8 cellular contexts compared by ENCODE assay signal in genomic region chr19:3586124-3586626, GRCh38. TPM values are rescaled to one million over a fixed set of nuclear protein-coding genes. Genes with fewer than 3 reads are reported as not detected.
DNase-seq lines count a peak whose midpoint lies in the region; ATAC-seq and TF ChIP-seq lines count a peak whose summit lies in the region.

No MANE protein-coding gene starts in this region.

- WGBS in trophoblast cell (ENCODE audit: extremely low coverage, insufficient coverage, insufficient read length) = no CpG with 5 or more reads among the region's 16 CpGs

- no peak overlapping the region for H2BK5ac ChIP-seq in trophoblast cell (ENCODE audit: low read depth, low read length, poor library complexity)

- H3K4me1 Mint-ChIP-seq in dendritic cell treated with granulocyte-macrophage colony-stimulating factor and Interleukin-4, amounts not matched to agents 40 ng/mL and 50 ng/mL, for 4 days (ENCODE audit: low read depth) = peaks cover under 1% of the 10 kb centered on the region

- H2BK12ac ChIP-seq in trophoblast cell (ENCODE audit: low read length) = no peak overlapping the region

- peaks cover 53% of the 10 kb centered on the region for H3K27me3 Mint-ChIP-seq in dendritic cell treated with granulocyte-macrophage colony-stimulating factor and Interleukin-4, amounts not matched to agents 40 ng/mL and 50 ng/mL, for 4 days

- H3K27ac Mint-ChIP-seq in dendritic cell treated with granulocyte-macrophage colony-stimulating factor and Interleukin-4, amounts not matched to agents 40 ng/mL and 50 ng/mL, for 4 days = no peak overlapping the region

- H3K36me3 Mint-ChIP-seq in dendritic cell treated with granulocyte-macrophage colony-stimulating factor and Interleukin-4, amounts not matched to agents 40 ng/mL and 50 ng/mL, for 4 days (ENCODE audit: low read depth) = no peaks in the 10 kb centered on the region

- peaks cover 8% of the 10 kb centered on the region for H3K9me3 ChIP-seq in trophoblast cell (ENCODE audit: insufficient read depth, low read depth, low read length)

- H3K79me2 ChIP-seq in trophoblast cell (ENCODE audit: control insufficient read depth, insufficient read depth, low read length, poor library complexity) = no peaks in the 10 kb centered on the region

- no peaks in the 10 kb centered on the region for H3K36me3 ChIP-seq in trophoblast cell (ENCODE audit: control insufficient read depth in 1 of 2, insufficient read depth in 2 of 2, low read length in 2 of 2)

- no peak for ATAC-seq in HG03520 (IDR thresholded peaks at IDR 0.05; ENCODE audit: unreplicated experiment)
- no peak for ATAC-seq in HG02884 (IDR thresholded peaks at IDR 0.05; ENCODE audit: unreplicated experiment)

- peaks cover 0 to 3% of the 10 kb centered on the region in 2 experiments for H3K4me1 ChIP-seq in trophoblast cell (ENCODE audit: control insufficient read depth in 1 of 2, insufficient read depth in 2 of 2, low read length in 2 of 2)

- H4K8ac ChIP-seq in trophoblast cell (ENCODE audit: low read depth, low read length) = peak overlapping the region; percentile 36

- no peak overlapping the region for H2BK120ac ChIP-seq in trophoblast cell (ENCODE audit: insufficient read depth, low read length, poor library complexity)

- H2AK5ac ChIP-seq in trophoblast cell (ENCODE audit: low read length) = no peak overlapping the region

- DNase-seq in RPMI8226 = peak; percentile 43
- DNase-seq in trophoblast cell = no peak
- DNase-seq in NOMO-1 treated with dmso at 0.1 percent for 144 hours (lab: John Stamatoyannopoulos, UW; ENCODE audit: unreplicated experiment) = no peak
- no peak for DNase-seq in head of caudate nucleus

- H3K9me3 Mint-ChIP-seq in dendritic cell treated with granulocyte-macrophage colony-stimulating factor and Interleukin-4, amounts not matched to agents 40 ng/mL and 50 ng/mL, for 4 days = no peaks in the 10 kb centered on the region

- H3K4ac ChIP-seq in trophoblast cell (ENCODE audit: low read depth, low read length) = no peak overlapping the region

- no peak overlapping the region for H3K4me3 ChIP-seq in trophoblast cell (ENCODE audit: low read depth, low read length)

- H4K91ac ChIP-seq in trophoblast cell (ENCODE audit: low read depth, low read length) = no peak overlapping the region

- no peak overlapping the region for H3K23ac ChIP-seq in trophoblast cell (ENCODE audit: low read length)

- peak overlapping the region; percentile 37 for H3K4me3 Mint-ChIP-seq in dendritic cell treated with granulocyte-macrophage colony-stimulating factor and Interleukin-4, amounts not matched to agents 40 ng/mL and 50 ng/mL, for 4 days

- no peak overlapping the region for H3K4me2 ChIP-seq in trophoblast cell (ENCODE audit: low read length)

- H3K14ac ChIP-seq in trophoblast cell (ENCODE audit: low read length) = no peak overlapping the region

- H3K9ac ChIP-seq in trophoblast cell (ENCODE audit: low read length) = no peak overlapping the region

- peak overlapping the region; percentile 69 for H2AFZ ChIP-seq in trophoblast cell (ENCODE audit: insufficient read depth, low read length, poor library complexity)

- peak overlapping the region; percentile 51 for H4K12ac ChIP-seq in trophoblast cell (ENCODE audit: low read depth, low read length)

- no peak overlapping the region for H3K27ac ChIP-seq in trophoblast cell (ENCODE audit: low read depth, low read length)

- intact Hi-C loops in dendritic cell treated with granulocyte-macrophage colony-stimulating factor and Interleukin-4, amounts not matched to agents 40 ng/mL and 50 ng/mL, for 4 days (cut with micrococcal nuclease) = no loop called here
- intact Hi-C loops in head of caudate nucleus (cut with DNase I) = no loop called here

- H3K79me1 ChIP-seq in trophoblast cell (ENCODE audit: low read length) = peaks cover 2% of the 10 kb centered on the region

- H3K27me3 ChIP-seq in trophoblast cell (ENCODE audit: insufficient read depth, low read length) = peaks cover 20% of the 10 kb centered on the region

- H3K18ac ChIP-seq in trophoblast cell (ENCODE audit: low read length) = no peak overlapping the region

- TF ChIP-seq CTCF in GM12874 (IDR thresholded peaks at IDR 0.05; ENCODE audit: insufficient read depth, low read depth, low read length) = peak; percentile 59

RNA-seq across cellular contexts. Expression of gene GIPC3, which starts 0.9 kb away (rescaled TPM):
- 0.68 and 0.89 TPM in 2 replicates for polyA plus RNA-seq in trophoblast cell (2013)

RNA-seq across cellular contexts. Expression of gene HMG20B, which starts 13.4 kb away (rescaled TPM):
- polyA plus RNA-seq in trophoblast cell (2013) = 165 and 170 TPM in 2 replicates

RNA-seq across cellular contexts. Expression of gene TBXA2R, which starts 20.5 kb away (rescaled TPM):
- polyA plus RNA-seq in trophoblast cell (2013) = 0.59 and 0.71 TPM in 2 replicates

RNA-seq across cellular contexts. Expression of gene MFSD12, which starts 28.8 kb away (rescaled TPM):
- polyA plus RNA-seq in trophoblast cell (2013) = 264 and 290 TPM in 2 replicates

RNA-seq across cellular contexts. Expression of gene CACTIN, which starts 40.4 kb away (rescaled TPM):
- 25.6 and 26.4 TPM in 2 replicates for polyA plus RNA-seq in trophoblast cell (2013)
